18 cellular contexts compared by ENCODE assay signal in the genomic region with DNA sequence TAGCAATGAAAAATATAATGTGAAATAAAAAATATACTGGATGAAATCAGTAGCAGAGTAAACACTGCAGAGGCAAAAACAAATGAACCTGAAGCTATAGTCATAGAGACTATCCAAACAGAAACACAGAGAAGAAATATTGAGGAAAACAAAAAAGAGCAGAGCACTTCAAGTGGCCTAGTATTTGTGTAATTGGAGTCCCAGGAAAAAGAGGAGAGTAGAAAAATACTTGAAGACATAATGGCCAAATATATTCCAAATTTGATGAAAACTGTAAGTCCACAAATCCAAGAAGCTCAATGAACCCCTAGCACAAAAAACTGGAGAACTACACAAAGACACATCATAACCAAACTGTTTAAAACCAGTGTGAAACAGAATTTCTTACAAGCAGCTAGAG. TPM values are rescaled to one million over a fixed set of nuclear protein-coding genes. Genes with fewer than 3 reads are reported as not detected.
DNase-seq lines count a peak whose midpoint lies in the region; ATAC-seq and TF ChIP-seq lines count a peak whose summit lies in the region.
"Had no signal": no experiment of that assay in that cellular context is flagged by ENCODE, and none has a peak within 500 bp of the region (broad histone marks: within the 10 kb centered on the region; RNA-seq: fewer than 3 reads in every experiment).

No MANE protein-coding gene starts in this region.

- no peak for TF ChIP-seq EP300 in transverse colon (IDR thresholded peaks at IDR 0.05; ENCODE audit: low read depth)

- peaks cover 7% of the 10 kb centered on the region for H3K4me1 ChIP-seq in HEK293 (ENCODE audit: control insufficient read depth, insufficient read depth, low read length)
- peaks cover 15 to 57% (median 28%) of the 10 kb centered on the region in 4 donors for H3K4me1 ChIP-seq in transverse colon
- H3K4me1 ChIP-seq: HAP-1 had no signal

- CTCF ChIA-PET in HEK293 (lab: Yijun Ruan, JAX), result interaction anchor here (1.2 kb wide), 1 partner anchor 22 kb away, joined by 3 read pairs; no protein-coding TSS in a partner anchor

- intact Hi-C loops in transverse colon (cut with DNase I; ENCODE audit: low total_unique reads), result no loop called here

- DNase-seq in DMS153 (lab: John Stamatoyannopoulos, UW) (peak; percentile 2), DMS153 treated with DMSO at 0.1 percent for 48 hours (lab: John Stamatoyannopoulos, UW; ENCODE audit: unreplicated experiment) (no peak), transverse colon (no peak)
- DNase-seq: AML-193; Caco-2; CD4-positive, alpha-beta T cell; GM23248; KBM-7 had no signal

- peak overlapping the region; percentile 45 for H3K27ac Mint-ChIP-seq in activated T-helper 17 cell treated with anti-CD3 and anti-CD28 coated beads, Interleukin-2, amount 50 U/mL, for 72 hours
- H3K27ac Mint-ChIP-seq: CD4-positive, alpha-beta T cell; IgD-negative memory B cell had no signal

- no peak overlapping the region for H3K4me3 Mint-ChIP-seq in activated T-helper 17 cell treated with anti-CD3 and anti-CD28 coated beads, Interleukin-2, amount 50 U/mL, for 72 hours
- H3K4me3 Mint-ChIP-seq: CD4-positive, alpha-beta T cell; IgD-negative memory B cell had no signal

- H3K36me3 ChIP-seq in HEK293 (ENCODE audit: control insufficient read depth in 2 of 2, insufficient read depth in 1 of 2, low read length in 2 of 2) (no peaks in the 10 kb centered on the region), transverse colon (no peaks in the 10 kb centered on the region)
- H3K36me3 ChIP-seq: HAP-1 had no signal

- no peaks in the 10 kb centered on the region for H3K4me1 Mint-ChIP-seq in activated T-helper 17 cell treated with anti-CD3 and anti-CD28 coated beads, Interleukin-2, amount 50 U/mL, for 72 hours
- H3K4me1 Mint-ChIP-seq: IgD-negative memory B cell had no signal

- TF ChIP-seq POLR2A in transverse colon (IDR thresholded peaks at IDR 0.05), result no peak

- POLR2A ChIA-PET in HEK293 (lab: Yijun Ruan, JAX), result interaction anchor here (0.6 kb wide), 1 partner anchor 36 kb away, joined by 4 read pairs; no protein-coding TSS in a partner anchor

- no peaks in the 10 kb centered on the region for H3K27me3 ChIP-seq in transverse colon

- H3K36me3 Mint-ChIP-seq in activated T-helper 17 cell treated with anti-CD3 and anti-CD28 coated beads, Interleukin-2, amount 50 U/mL, for 72 hours (ENCODE audit: low read depth), result no peaks in the 10 kb centered on the region

- H3K9me3 ChIP-seq in HEK293 (ENCODE audit: control insufficient read depth, insufficient read depth, low read depth, low read length) (no peaks in the 10 kb centered on the region), transverse colon (no peaks in the 10 kb centered on the region)
- H3K9me3 ChIP-seq: HAP-1 had no signal

- in situ Hi-C loops in transverse colon (cut with MboI; ENCODE audit: low pct_ligation_motif_present in 1 of 4, low pct_unique_long_range_greater_than_20kb in 1 of 4, low sequenced_read_pairs in 3 of 4), result no loop called here

- no peaks in the 10 kb centered on the region for H3K27me3 Mint-ChIP-seq in activated T-helper 17 cell treated with anti-CD3 and anti-CD28 coated beads, Interleukin-2, amount 50 U/mL, for 72 hours
- H3K27me3 Mint-ChIP-seq: CD4-positive, alpha-beta T cell had no signal

- no peak overlapping the region for H3K4me3 ChIP-seq in HEK293 (ENCODE audit: low read depth, low read length)
- no peak overlapping the region for H3K4me3 ChIP-seq in transverse colon
- H3K4me3 ChIP-seq: A549, GM23248, HAP-1 had no signal

- ATAC-seq in activated T-helper 17 cell treated with anti-CD3 and anti-CD28 coated beads, Interleukin-2, amount 50 U/mL, for 72 hours (replicated peaks), result no peak
- no peak for ATAC-seq in HG02981 (IDR thresholded peaks at IDR 0.05; ENCODE audit: unreplicated experiment)
- no peak for ATAC-seq in HG03439 (IDR thresholded peaks at IDR 0.05; ENCODE audit: unreplicated experiment)
- ATAC-seq: HepG2 had no signal

- H3K27ac ChIP-seq in HEK293 (ENCODE audit: extremely low read depth, low read depth, low read length), result no peak overlapping the region
- peak overlapping the region; percentile 75 to 82 (median 78) for H3K27ac ChIP-seq in transverse colon
- H3K27ac ChIP-seq: 22Rv1, A549, C4-2B, GM23248 had no signal

- TF ChIP-seq CTCF in HEK293 (tag by site-specific recombination; IDR thresholded peaks at IDR 0.05) (no peak), transverse colon (IDR thresholded peaks at IDR 0.05) (no peak)

- peaks cover 4% of the 10 kb centered on the region for H3K9me3 Mint-ChIP-seq in activated T-helper 17 cell treated with anti-CD3 and anti-CD28 coated beads, Interleukin-2, amount 50 U/mL, for 72 hours

TF ChIP-seq in HEK293, 187 proteins besides CTCF, POLR2A, EP300 and RAD21:
- TF ChIP-seq ZNF843 (tag by site-specific recombination; IDR thresholded peaks at IDR 0.05) (no peak), ZNF133 (tag by site-specific recombination; IDR thresholded peaks at IDR 0.05) (peak; percentile 51; the same call in 1 of the 2 replicates), ZXDB (tag by site-specific recombination; IDR thresholded peaks at IDR 0.05) (no peak), ZNF677 (tag by site-specific recombination; IDR thresholded peaks at IDR 0.05) (peak; percentile 59), ZNF558 (tag by site-specific recombination; IDR thresholded peaks at IDR 0.05) (peak; percentile 58; the same call in 1 of the 2 replicates)

RNA-seq across cellular contexts. Expression of a gene that starts 37.2 kb away (rescaled TPM):
- total RNA-seq in activated T-helper 17 cell treated with anti-CD3 and anti-CD28 coated beads, Interleukin-2, amount 50 U/mL, for 72 hours, result 100 to 1,000 TPM in 1 of 2 donors, 10 to 100 TPM in 1; 68.5 to 113 TPM
- total RNA-seq in transverse colon, result 100 to 1,000 TPM; 174 to 268 (median 231) TPM

RNA-seq across cellular contexts. Expression of a gene that starts 57.7 kb away (rescaled TPM):
- total RNA-seq in activated T-helper 17 cell treated with anti-CD3 and anti-CD28 coated beads, Interleukin-2, amount 50 U/mL, for 72 hours, result 10 to 100 TPM; 13.5 to 19.4 TPM
- 10 to 100 TPM in 3 of 4 donors, under 1 TPM in 1; 0.80 to 41.8 (median 24.5) TPM for total RNA-seq in transverse colon
